In the genomic region with DNA sequence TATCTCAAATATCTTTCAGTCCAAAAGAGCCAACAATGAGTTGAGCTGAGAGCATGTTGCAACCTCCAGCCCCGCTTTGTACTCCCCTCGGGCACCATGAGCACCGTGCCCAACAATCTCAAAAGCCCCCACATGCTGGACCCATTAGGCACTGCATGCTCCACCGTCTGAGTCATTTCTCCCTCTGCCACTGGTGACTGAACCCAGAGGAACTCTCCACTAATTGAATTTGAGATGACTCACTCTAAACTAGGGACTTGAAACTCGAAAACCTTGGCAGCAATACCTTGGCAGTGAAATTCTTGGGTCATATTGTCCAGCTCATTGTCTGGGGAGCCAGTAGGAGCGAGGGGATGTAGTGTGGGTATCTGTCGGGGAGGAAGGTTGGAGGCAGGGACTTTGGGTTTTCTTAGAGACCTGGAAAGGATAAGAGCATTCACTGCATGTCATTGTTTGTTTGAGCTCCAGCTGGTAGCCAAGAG, we compare ENCODE assay signal across 9 cellular contexts. TPM values are rescaled to one million over a fixed set of nuclear protein-coding genes. Genes with fewer than 3 reads are reported as not detected.
DNase-seq lines count a peak whose midpoint lies in the region; ATAC-seq, FAIRE-seq and TF ChIP-seq lines count a peak whose summit lies in the region.
"Had no signal": no experiment of that assay in that cellular context is flagged by ENCODE, and none has a peak within 500 bp of the region (broad histone marks: within the 10 kb centered on the region; RNA-seq: fewer than 3 reads in every experiment).

No MANE protein-coding gene starts in this region.

- no peaks in the 10 kb centered on the region for H4K20me1 ChIP-seq in endothelial cell of umbilical vein (replicated peaks; ENCODE audit: control insufficient read depth, extremely low read depth, insufficient read depth, low read length)

- intact Hi-C loops in endothelial cell of umbilical vein (cut with micrococcal nuclease): loop anchor here (1.0 to 10.0 kb wide), 8 partner anchors 18 to 784 kb away; a partner anchor contains a TSS

- no peak for TF ChIP-seq POLR2A in endothelial cell of umbilical vein (IDR thresholded peaks at IDR 0.05; ENCODE audit: low read depth, low read length)

- ATAC-seq in HG02642 (IDR thresholded peaks at IDR 0.05; ENCODE audit: poor library complexity, unreplicated experiment) (no peak), HG03108 (IDR thresholded peaks at IDR 0.05; ENCODE audit: unreplicated experiment) (no peak)
- no peak for ATAC-seq in stimulated activated naive CD8-positive, alpha-beta T cell treated with anti-CD3 and anti-CD28 coated beads, Interleukin-15, Interleukin-2, amounts not matched to agents 100 U/mL and 50 U/mL, for 24 hours

- BruUV-seq in endothelial cell of umbilical vein (replicated peaks; lab: Mats Ljungman, UMichigan): no TSS peak

- CTCF ChIA-PET in endothelial cell of umbilical vein (lab: Charles Lee): interaction anchor here (0.6 to 1.6 kb wide), 5 partner anchors 11 to 190 kb away, joined by 3 to 4 read pairs (median 3); no protein-coding TSS in a partner anchor

- no peaks in the 10 kb centered on the region for H3K27me3 ChIP-seq in endothelial cell of umbilical vein (ENCODE audit: control insufficient read depth in 2 of 2, insufficient read depth in 2 of 2, low read length in 2 of 2)

- no peaks in the 10 kb centered on the region for H3K79me2 ChIP-seq in endothelial cell of umbilical vein (ENCODE audit: control insufficient read depth, insufficient read depth, low read length)

- no peak overlapping the region for H3K4me3 ChIP-seq in endothelial cell of umbilical vein (replicated peaks in 1 of 3; ENCODE audit: insufficient read depth in 1 of 3, low read depth in 1 of 3, low read length in 3 of 3)

- H3K4me1 ChIP-seq in endothelial cell of umbilical vein (ENCODE audit: control insufficient read depth, extremely low read depth, insufficient read depth, low read length): peaks cover 57% of the 10 kb centered on the region

- TF ChIP-seq CTCF in endothelial cell of umbilical vein (IDR thresholded peaks at IDR 0.05; ENCODE audit: extremely low read depth in 1 of 2, insufficient read depth in 1 of 2, low read depth in 1 of 2, low read length in 2 of 2): peak in 1 of 2 donors; percentile 1

- peak; percentile 94 for FAIRE-seq in HTR-8/SVneo (lab: Jason Lieb, UNC)
- FAIRE-seq in endothelial cell of umbilical vein (lab: Jason Lieb, UNC): peak; percentile 94

- POLR2A ChIA-PET in endothelial cell of umbilical vein (lab: Charles Lee): no interaction called here

- H2AFZ ChIP-seq in endothelial cell of umbilical vein (ENCODE audit: low read depth, low read length): no peak overlapping the region

- DNase-seq in EH (ENCODE audit: low read depth) (peak; percentile 100), HTR-8/SVneo (ENCODE audit: insufficient read length, low spot score) (peak; percentile 87), endothelial cell of umbilical vein (ENCODE audit: low read depth, low spot score) (peak; percentile 94), non-pigmented ciliary epithelial cell (ENCODE audit: low read depth) (peak; percentile 76)
- no peak for DNase-seq in stimulated activated naive CD8-positive, alpha-beta T cell treated with anti-CD3 and anti-CD28 coated beads, Interleukin-15, Interleukin-2, amounts not matched to agents 100 U/mL and 50 U/mL, for 24 hours
- no peak for DNase-seq in activated CD4-positive, alpha-beta T cell treated with anti-CD3 and anti-CD28 coated beads for 48 hours
- DNase-seq: immature natural killer cell had no signal

- peak overlapping the region; percentile 45 for H3K4me2 ChIP-seq in endothelial cell of umbilical vein (ENCODE audit: insufficient read depth, low read length)

- H3K9ac ChIP-seq in endothelial cell of umbilical vein (replicated peaks; ENCODE audit: extremely low read depth, insufficient read depth, low read length): no peak overlapping the region

- no peaks in the 10 kb centered on the region for H3K9me3 ChIP-seq in endothelial cell of umbilical vein (replicated peaks; ENCODE audit: control insufficient read depth, insufficient read depth, low read length)

- dilution Hi-C loops in endothelial cell of umbilical vein (cut with MboI; ENCODE audit: extremely low pct_ligation_motif_present, low sequenced_read_pairs): no loop called here

- peak overlapping the region; percentile 74 for H3K27ac ChIP-seq in endothelial cell of umbilical vein (ENCODE audit: insufficient read depth, low read depth, low read length)

- H3K9me1 ChIP-seq in endothelial cell of umbilical vein (replicated peaks; ENCODE audit: control insufficient read depth, extremely low read depth, insufficient read depth, low read length): no peaks in the 10 kb centered on the region

- H3K36me3 ChIP-seq in endothelial cell of umbilical vein (ENCODE audit: control insufficient read depth in 2 of 2, extremely low read depth in 1 of 2, insufficient read depth in 2 of 2, low read length in 2 of 2): no peaks in the 10 kb centered on the region

TF ChIP-seq in endothelial cell of umbilical vein, 7 proteins besides CTCF, POLR2A, EP300 and RAD21:
- no peak for TF ChIP-seq MYC (IDR thresholded peaks at IDR 0.05; ENCODE audit: low read depth, low read length)
- TF ChIP-seq FOS (IDR thresholded peaks at IDR 0.05; ENCODE audit: borderline replicate concordance, insufficient read depth, low read length): peak; percentile 99
- no peak for TF ChIP-seq EZH2 (IDR thresholded peaks at IDR 0.05; ENCODE audit: borderline replicate concordance, low read depth, low read length, severe bottlenecking)
- peak; percentile 72 for TF ChIP-seq GATA2 (IDR thresholded peaks at IDR 0.05; ENCODE audit: insufficient read depth, insufficient read length, low read depth, low read length)
- peak; percentile 68 for TF ChIP-seq POLR2AphosphoS5 (IDR thresholded peaks at IDR 0.05; ENCODE audit: insufficient read depth, low read depth, low read length)
- TF ChIP-seq JUN (IDR thresholded peaks at IDR 0.05; ENCODE audit: borderline replicate concordance, insufficient read depth, insufficient read length, low read depth): peak; percentile 97
- TF ChIP-seq, protein P1, sequence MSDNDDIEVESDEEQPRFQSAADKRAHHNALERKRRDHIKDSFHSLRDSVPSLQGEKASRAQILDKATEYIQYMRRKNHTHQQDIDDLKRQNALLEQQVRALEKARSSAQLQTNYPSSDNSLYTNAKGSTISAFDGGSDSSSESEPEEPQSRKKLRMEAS (IDR thresholded peaks at IDR 0.05; ENCODE audit: insufficient read depth, insufficient read length): no peak

RNA-seq across cellular contexts. Expression of a gene that starts 49.9 kb away (rescaled TPM):
- total RNA-seq in endothelial cell of umbilical vein: 0.02 and 1.0 TPM in 2 replicates
- 0.90 and 1.5 TPM in 2 replicates for polyA plus RNA-seq in endothelial cell of umbilical vein
- polyA plus RNA-seq in endothelial cell of umbilical vein (2011; cell fraction: cytosol; rRNA removed): 0.66 and 0.80 TPM in 2 replicates
- 0.62 and 0.67 TPM in 2 replicates for polyA plus RNA-seq in endothelial cell of umbilical vein (2011; cell fraction: nucleus; rRNA removed)
- 0.16 and 1.1 TPM in 2 replicates for polyA plus RNA-seq in endothelial cell of umbilical vein (2012)
- 2.3 TPM in 2 replicates for polyA minus RNA-seq in endothelial cell of umbilical vein
- not detected for polyA minus RNA-seq in endothelial cell of umbilical vein (2011; cell fraction: cytosol; rRNA and poly(A)+ RNA removed)
- 0.91 and 0.96 TPM in 2 replicates for polyA minus RNA-seq in endothelial cell of umbilical vein (2011; cell fraction: nucleus; rRNA and poly(A)+ RNA removed)

Comparison
In these comparisons a context has a peak if more than half of its experiments do, and no peak if none do; other contexts are left out.
1. DNase-seq: peak in EH (single experiment), HTR-8/SVneo (single experiment), endothelial cell of umbilical vein (single experiment) and non-pigmented ciliary epithelial cell (single experiment); none in stimulated activated naive CD8-positive, alpha-beta T cell treated with anti-CD3 and anti-CD28 coated beads, Interleukin-15, Interleukin-2, amounts not matched to agents 100 U/mL and 50 U/mL, for 24 hours (single experiment) and activated CD4-positive, alpha-beta T cell treated with anti-CD3 and anti-CD28 coated beads for 48 hours (single experiment).